In the genomic region with DNA sequence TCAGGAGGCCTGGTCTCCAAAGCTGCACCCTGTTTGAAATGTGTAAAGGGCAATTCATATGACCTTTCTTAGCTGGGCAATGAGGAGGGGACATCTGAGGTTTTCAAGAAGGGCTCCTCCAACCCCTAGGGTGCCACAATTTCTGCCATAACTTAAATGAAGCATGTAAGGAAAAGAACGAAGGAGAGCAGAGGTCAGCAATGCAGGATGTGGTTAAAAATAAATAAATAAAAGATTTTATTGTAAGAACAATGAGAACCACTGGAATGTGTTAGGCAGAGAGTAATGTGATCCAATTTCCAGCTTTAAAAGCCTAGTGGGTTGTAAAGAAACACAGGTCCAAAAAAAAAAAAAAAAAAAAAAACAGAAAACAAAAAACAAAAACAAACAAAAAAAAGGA, we compare ENCODE assay signal across 15 cellular contexts.
DNase-seq lines count a peak whose midpoint lies in the region; ATAC-seq, FAIRE-seq and TF ChIP-seq lines count a peak whose summit lies in the region.
"Had no signal": no experiment of that assay in that cellular context is flagged by ENCODE, and none has a peak within 500 bp of the region (broad histone marks: within the 10 kb centered on the region; RNA-seq: fewer than 3 reads in every experiment).

No MANE protein-coding gene starts in this region.

- peak; percentile 43 for FAIRE-seq in bronchial epithelial cell (lab: Jason Lieb, UNC)

- no peak for ATAC-seq in HG03025 (IDR thresholded peaks at IDR 0.05; ENCODE audit: low FRiP score, unreplicated experiment)
- ATAC-seq: activated CD8-positive, alpha-beta memory T cell treated with anti-CD3 and anti-CD28 coated beads, Interleukin-2, amount 10 ng/mL, durations not matched to agents 7 days and 5 days; left colon had no signal

- DNase-seq in AG20443 (ENCODE audit: low spot score) (peak; percentile 74), M059J (ENCODE audit: low read depth) (peak; percentile 95), bronchial epithelial cell (ENCODE audit: low read depth) (peak; percentile 75), kidney tubule cell (ENCODE audit: low spot score) (peak; percentile 81), KG1 (lab: John Stamatoyannopoulos, UW) (no peak), CD1c-positive myeloid dendritic cell (ENCODE audit: extremely low spot score) (no peak)
- DNase-seq in activated CD8-positive, alpha-beta memory T cell treated with anti-CD3 and anti-CD28 coated beads, Interleukin-2, amount 50 U/mL, for 4 hours: no peak
- DNase-seq: activated CD8-positive, alpha-beta memory T cell treated with anti-CD3 and anti-CD28 coated beads, Interleukin-2, amount 10 ng/mL, durations not matched to agents 7 days and 5 days; adrenal gland; erythroblast; left colon; NCI-H1417 treated with DMSO at 0.1 percent for 48 hours; NCI-H774; T-helper 2 cell had no signal

- no peak overlapping the region for H3K4me3 ChIP-seq in bronchial epithelial cell (ENCODE audit: low read depth, low read length)
- H3K4me3 ChIP-seq: adrenal gland had no signal

- TF ChIP-seq CTCF in bronchial epithelial cell (IDR thresholded peaks at IDR 0.05; ENCODE audit: insufficient read depth, low read length, severe bottlenecking): no peak

- no peaks in the 10 kb centered on the region for H3K27me3 ChIP-seq in bronchial epithelial cell (ENCODE audit: control insufficient read depth, insufficient read depth, low read length)
- H3K27me3 ChIP-seq: adrenal gland had no signal

- H3K36me3 ChIP-seq in bronchial epithelial cell (ENCODE audit: control insufficient read depth, insufficient read depth, low read length): no peaks in the 10 kb centered on the region
- H3K36me3 ChIP-seq: adrenal gland had no signal

Comparison
In these comparisons a context has a peak if more than half of its experiments do, and no peak if none do; other contexts are left out.
1. DNase-seq: peak in AG20443 (single experiment), M059J (single experiment), bronchial epithelial cell (single experiment) and kidney tubule cell (single experiment); none in KG1 (single experiment), CD1c-positive myeloid dendritic cell (single experiment) and activated CD8-positive, alpha-beta memory T cell treated with anti-CD3 and anti-CD28 coated beads, Interleukin-2, amount 50 U/mL, for 4 hours (single experiment).